Comparison of ENCODE assay signal across 12 cellular contexts in genomic region chr21:41631564-41632461, GRCh38.
DNase-seq lines count a peak whose midpoint lies in the region; ATAC-seq, FAIRE-seq and TF ChIP-seq lines count a peak whose summit lies in the region.
"Had no signal": no experiment of that assay in that cellular context is flagged by ENCODE, and none has a peak within 500 bp of the region (broad histone marks: within the 10 kb centered on the region; RNA-seq: fewer than 3 reads in every experiment).

No MANE protein-coding gene starts in this region.

- H3K4me1 ChIP-seq in HepG2 (ENCODE audit: insufficient read depth, low read length) (no peaks in the 10 kb centered on the region), right lobe of liver (no peaks in the 10 kb centered on the region), Panc1 (ENCODE audit: control insufficient read depth, insufficient read depth, low read length) (peaks cover 28% of the 10 kb centered on the region), testis (no peaks in the 10 kb centered on the region), HAP-1 (no peaks in the 10 kb centered on the region)
- H3K4me1 ChIP-seq: psoas muscle had no signal

- in situ Hi-C loops in HepG2 (cut with HindIII; ENCODE audit: extremely low pct_ligation_motif_present, low pct_unique_long_range_greater_than_20kb): no loop called here
- in situ Hi-C loops in Panc1 (cut with HindIII; ENCODE audit: low pct_unique_long_range_greater_than_20kb, low sequenced_read_pairs): no loop called here
- in situ Hi-C loops in HAP-1 (cut with MboI; ENCODE audit: low sequenced_read_pairs): no loop called here

- intact Hi-C loops in HepG2 (cut with micrococcal nuclease; ENCODE audit: unreplicated experiment) (no loop called here), right lobe of liver (cut with DNase I) (no loop called here), Panc1 (cut with micrococcal nuclease; ENCODE audit: unreplicated experiment) (no loop called here), testis (cut with DNase I; ENCODE audit: low total_unique reads) (no loop called here)

- H3K4me3 ChIP-seq in HepG2 (replicated peaks in 1 of 3; ENCODE audit: insufficient read depth in 1 of 3, low read depth in 2 of 3, low read length in 3 of 3) (no peak overlapping the region), right lobe of liver (no peak overlapping the region), Panc1 (ENCODE audit: low read depth in 2 of 2, low read length in 2 of 2) (no peak overlapping the region), testis (no peak overlapping the region), HAP-1 (no peak overlapping the region)
- H3K4me3 ChIP-seq: K562, psoas muscle had no signal

- H3K36me3 ChIP-seq in HepG2 (replicated peaks in 1 of 2; ENCODE audit: control insufficient read depth in 1 of 2, insufficient read depth in 2 of 2, low read length in 2 of 2) (no peaks in the 10 kb centered on the region), right lobe of liver (no peaks in the 10 kb centered on the region), Panc1 (ENCODE audit: control insufficient read depth, insufficient read depth, low read length) (no peaks in the 10 kb centered on the region), testis (ENCODE audit: low read depth, missing control alignments) (no peaks in the 10 kb centered on the region), HAP-1 (replicated peaks) (no peaks in the 10 kb centered on the region)

- TF ChIP-seq EP300 in HepG2 (IDR thresholded peaks at IDR 0.05; ENCODE audit: low read depth in 2 of 2, low read length in 2 of 2) (no peak), HepG2 (CRISPR knock-in tag; IDR thresholded peaks at IDR 0.05; ENCODE audit: borderline replicate concordance) (no peak)

- no TSS peak for BruUV-seq in HepG2 (replicated peaks; lab: Mats Ljungman, UMichigan)
- BruUV-seq in Panc1 (replicated peaks; lab: Mats Ljungman, UMichigan): no TSS peak

- no peak for DNase-seq in HepG2 (ENCODE audit: low spot score)
- DNase-seq in right lobe of liver: no peak
- DNase-seq in Panc1 (ENCODE audit: low read depth, low spot score): no peak
- DNase-seq in glomerular visceral epithelial cell (ENCODE audit: extremely low spot score): peak; percentile 85
- DNase-seq in testis: no peak
- no peak for DNase-seq in hypothalamus (lab: John Stamatoyannopoulos, UW)
- no peak for DNase-seq in HAP-1 (ENCODE audit: low spot score in 2 of 2)
- DNase-seq: activated CD8-positive, alpha-beta memory T cell treated with anti-CD3 and anti-CD28 coated beads, Interleukin-2, amount 50 U/mL, for 48 hours; psoas muscle had no signal

- H3K4me2 ChIP-seq in HepG2 (ENCODE audit: low read depth, low read length): no peak overlapping the region

- H2AFZ ChIP-seq in HepG2 (ENCODE audit: low read length): no peak overlapping the region

- TF ChIP-seq CTCF in HepG2 (CRISPR knock-in tag; IDR thresholded peaks at IDR 0.05) (no peak), right lobe of liver (IDR thresholded peaks at IDR 0.05) (no peak), Panc1 (IDR thresholded peaks at IDR 0.05) (no peak), testis (IDR thresholded peaks at IDR 0.05) (no peak)

- TF ChIP-seq RAD21 in HepG2 (CRISPR knock-in tag; IDR thresholded peaks at IDR 0.05): no peak

- no peak overlapping the region for H3K9ac ChIP-seq in HepG2 (ENCODE audit: insufficient read depth, low read depth, low read length)

- no peaks in the 10 kb centered on the region for H3K9me3 ChIP-seq in HepG2 (ENCODE audit: low read length)
- no peaks in the 10 kb centered on the region for H3K9me3 ChIP-seq in right lobe of liver
- no peaks in the 10 kb centered on the region; the same call in 1 of the 2 replicates for H3K9me3 ChIP-seq in Panc1 (ENCODE audit: control insufficient read depth, insufficient read depth, low read depth, low read length)
- H3K9me3 ChIP-seq in testis: no peaks in the 10 kb centered on the region
- H3K9me3 ChIP-seq in HAP-1: no peaks in the 10 kb centered on the region
- H3K9me3 ChIP-seq: psoas muscle had no signal

- H3K27ac ChIP-seq in HepG2 (ENCODE audit: extremely low read length, insufficient read depth, low read length) (no peak overlapping the region), right lobe of liver (no peak overlapping the region), Panc1 (ENCODE audit: low read length) (peak overlapping the region; percentile 83), testis (no peak overlapping the region)
- H3K27ac ChIP-seq: psoas muscle had no signal

- ATAC-seq in HepG2 (peak; percentile 61), right lobe of liver (no peak), Panc1 (peak; percentile 74), HG02981 (IDR thresholded peaks at IDR 0.05; ENCODE audit: unreplicated experiment) (no peak)
- ATAC-seq: K562, psoas muscle had no signal

- 53% methylated on average over 8 of the region's 14 CpGs for WGBS in HepG2 (ENCODE audit: low lambda C conversion rate)
- WGBS in right lobe of liver (ENCODE audit: insufficient coverage, low coverage, low lambda C conversion rate, missing lambda C conversion rate): 83% methylated on average over 9 of the region's 14 CpGs
- 79 to 81% methylated on average over 10 to 14 of the region's 14 CpGs for WGBS in testis, 2 donors

- POLR2A ChIA-PET in HepG2 (lab: Yijun Ruan, JAX) (no interaction called here), Panc1 (lab: Charles Lee) (interaction anchor here (0.8 kb wide), 1 partner anchor 123 kb away, joined by 3 read pairs; no protein-coding TSS in a partner anchor)

- no peak for FAIRE-seq in HepG2 (lab: Jason Lieb, UNC)
- FAIRE-seq: colon, K562 had no signal

- CTCF ChIA-PET in HepG2 (lab: Yijun Ruan, JAX; ENCODE audit: low intra/inter-chr PET ratio, low total read pairs): no interaction called here
- CTCF ChIA-PET in Panc1 (lab: Charles Lee): interaction anchor here (0.7 to 1.4 kb wide), 3 partner anchors 34 to 625 kb away, joined by 3 to 7 read pairs (median 4); no protein-coding TSS in a partner anchor

- TF ChIP-seq POLR2A in HepG2 (IDR thresholded peaks at IDR 0.05; ENCODE audit: insufficient read depth in 1 of 2, low read depth in 2 of 2, low read length in 2 of 2) (no peak), right lobe of liver (IDR thresholded peaks at IDR 0.05) (no peak), testis (IDR thresholded peaks at IDR 0.05) (no peak)

- no peaks in the 10 kb centered on the region for H4K20me1 ChIP-seq in HepG2 (ENCODE audit: insufficient read depth, low read length)

- H3K27me3 ChIP-seq in HepG2 (ENCODE audit: control insufficient read depth in 1 of 2, insufficient read depth in 2 of 2, low read length in 2 of 2) (0 out of 5 replicates have a peak, but pooled peaks cover 0 to 4% of the 10 kb centered on the region in 2 experiments), right lobe of liver (no peaks in the 10 kb centered on the region), Panc1 (ENCODE audit: control insufficient read depth, insufficient read depth, low read length) (no peaks in the 10 kb centered on the region), testis (no peaks in the 10 kb centered on the region), HAP-1 (ENCODE audit: low read depth) (no peaks in the 10 kb centered on the region)

- H3K79me2 ChIP-seq in HepG2 (ENCODE audit: insufficient read depth, low read length): no peaks in the 10 kb centered on the region

TF ChIP-seq in HepG2, 621 proteins besides CTCF, POLR2A, EP300 and RAD21:
- TF ChIP-seq ZNF766 (CRISPR knock-in tag; IDR thresholded peaks at IDR 0.05; ENCODE audit: borderline replicate concordance) (no peak), ZBTB8A (CRISPR knock-in tag; IDR thresholded peaks at IDR 0.05; ENCODE audit: borderline replicate concordance, low read depth) (no peak), TOE1 (CRISPR knock-in tag; IDR thresholded peaks at IDR 0.05) (no peak), TAF15 (IDR thresholded peaks at IDR 0.05; ENCODE audit: low read depth, low read length, poor library complexity, severe bottlenecking) (no peak), ZFP90 (CRISPR knock-in tag; IDR thresholded peaks at IDR 0.05; ENCODE audit: borderline replicate concordance) (no peak)

Comparison
In these comparisons a context has a peak if more than half of its experiments do, and no peak if none do; other contexts are left out.
1. ATAC-seq: peak in HepG2 (single experiment) and Panc1 (single experiment); none in right lobe of liver (0 of 4) and HG02981 (single experiment).